In genomic region chr1:149967041-149967440, GRCh38 we compare ENCODE assay signal across 18 cellular contexts.
"Had no signal": no experiment of that assay in that cellular context is flagged by ENCODE, and none has a peak within 500 bp of the region (broad histone marks: within the 10 kb centered on the region; RNA-seq: fewer than 3 reads in every experiment).

No MANE protein-coding gene starts in this region.

- H3K27ac ChIP-seq: breast epithelium, gastrocnemius medialis, ovary, thoracic aorta, upper lobe of right lung had no signal

- H3K9me3 Mint-ChIP-seq: activated naive CD8-positive, alpha-beta T cell treated with anti-CD3 and anti-CD28 coated beads, Interleukin-2, amount 50 U/mL, for 24 hours; activated T-helper 17 cell treated with anti-CD3 and anti-CD28 coated beads, Interleukin-2, amount 50 U/mL, for 72 hours; naive B cell; stimulated activated naive CD8-positive, alpha-beta T cell treated with anti-CD3 and anti-CD28 coated beads, Interleukin-15, amount 100 ng/mL, for 72 hours had no signal

- H3K36me3 ChIP-seq: breast epithelium, ovary had no signal

- H3K9me3 ChIP-seq: breast epithelium, gastrocnemius medialis, ovary, thoracic aorta, upper lobe of right lung had no signal

- H3K4me3 ChIP-seq: breast epithelium, gastrocnemius medialis, lung, ovary, thoracic aorta, upper lobe of right lung had no signal

- DNase-seq: activated CD4-positive, alpha-beta T cell treated with anti-CD3 and anti-CD28 coated beads for 4 hours; activated CD8-positive, alpha-beta memory T cell treated with anti-CD3 and anti-CD28 coated beads for 24 hours; activated naive CD4-positive, alpha-beta T cell treated with Interleukin-2 at 50 U/mL for 16 hours; activated naive CD8-positive, alpha-beta T cell treated with anti-CD3 and anti-CD28 coated beads, Interleukin-2, amount 50 U/mL, for 24 hours; aorta; erythroblast; gastrocnemius medialis; islet precursor cell; naive B cell; ovary; stimulated activated naive CD8-positive, alpha-beta T cell treated with anti-CD3 and anti-CD28 coated beads, Interleukin-15, amount 100 ng/mL, for 72 hours; T-helper 2 cell; upper lobe of right lung had no signal

- H3K27me3 Mint-ChIP-seq: activated naive CD8-positive, alpha-beta T cell treated with anti-CD3 and anti-CD28 coated beads, Interleukin-2, amount 50 U/mL, for 24 hours; activated T-helper 17 cell treated with anti-CD3 and anti-CD28 coated beads, Interleukin-2, amount 50 U/mL, for 72 hours; stimulated activated naive CD8-positive, alpha-beta T cell treated with anti-CD3 and anti-CD28 coated beads, Interleukin-15, amount 100 ng/mL, for 72 hours had no signal

- H3K27ac Mint-ChIP-seq: activated naive CD8-positive, alpha-beta T cell treated with anti-CD3 and anti-CD28 coated beads, Interleukin-2, amount 50 U/mL, for 24 hours; activated T-helper 17 cell treated with anti-CD3 and anti-CD28 coated beads, Interleukin-2, amount 50 U/mL, for 72 hours; naive B cell; stimulated activated naive CD8-positive, alpha-beta T cell treated with anti-CD3 and anti-CD28 coated beads, Interleukin-15, amount 100 ng/mL, for 72 hours had no signal

- H3K27me3 ChIP-seq: breast epithelium, gastrocnemius medialis, ovary, upper lobe of right lung had no signal

- ATAC-seq: activated naive CD8-positive, alpha-beta T cell treated with anti-CD3 and anti-CD28 coated beads, Interleukin-2, amount 50 U/mL, for 24 hours; activated T-helper 17 cell treated with anti-CD3 and anti-CD28 coated beads, Interleukin-2, amount 50 U/mL, for 72 hours; gastrocnemius medialis; sciatic nerve; stimulated activated naive CD8-positive, alpha-beta T cell treated with anti-CD3 and anti-CD28 coated beads, Interleukin-15, amount 100 ng/mL, for 72 hours had no signal

- H3K4me3 Mint-ChIP-seq: activated naive CD8-positive, alpha-beta T cell treated with anti-CD3 and anti-CD28 coated beads, Interleukin-2, amount 50 U/mL, for 24 hours; activated T-helper 17 cell treated with anti-CD3 and anti-CD28 coated beads, Interleukin-2, amount 50 U/mL, for 72 hours; naive B cell; stimulated activated naive CD8-positive, alpha-beta T cell treated with anti-CD3 and anti-CD28 coated beads, Interleukin-15, amount 100 ng/mL, for 72 hours had no signal
